15 cellular contexts compared by ENCODE assay signal in genomic region chr12:116133609-116134214, GRCh38.
A peak's percentile ranks its signal among the peaks of the same experiment; 100 is the strongest.
DNase-seq lines count a peak whose midpoint lies in the region; ATAC-seq, FAIRE-seq and TF ChIP-seq lines count a peak whose summit lies in the region.
"Had no signal": no experiment of that assay in that cellular context is flagged by ENCODE, and none has a peak within 500 bp of the region (broad histone marks: within the 10 kb centered on the region; RNA-seq: fewer than 3 reads in every experiment).

No MANE protein-coding gene starts in this region.

- 45 to 48% (median 46%) methylated on average over 5 of the region's 5 CpGs for WGBS in ovary, 3 donors

- H3K9me3 Mint-ChIP-seq in activated naive CD8-positive, alpha-beta T cell treated with anti-CD3 and anti-CD28 coated beads for 36 hours = no peaks in the 10 kb centered on the region
- H3K9me3 Mint-ChIP-seq in natural killer cell treated with Interleukin-12 subunit alpha and Interleukin-12 subunit beta and Interleukin-15 and Interleukin-18, amount 100 ng/mL, for 72 hours = no peaks in the 10 kb centered on the region

- DNase-seq in SIG-M5 treated with dmso at 0.1 percent for 504 hours (lab: John Stamatoyannopoulos, UW; ENCODE audit: unreplicated experiment) (peak; percentile 35), SIG-M5 (lab: John Stamatoyannopoulos, UW) (no peak), H54 (ENCODE audit: insufficient read length, low spot score) (no peak), ovary (no peak)
- no peak for DNase-seq in activated naive CD8-positive, alpha-beta T cell treated with anti-CD3 and anti-CD28 coated beads for 36 hours
- DNase-seq in natural killer cell treated with Interleukin-12 subunit alpha and Interleukin-12 subunit beta and Interleukin-15 and Interleukin-18, amount 100 ng/mL, for 72 hours (ENCODE audit: low spot score) = no peak
- DNase-seq: activated CD8-positive, alpha-beta memory T cell treated with anti-CD3 and anti-CD28 coated beads, Interleukin-2, amount 50 U/mL, for 48 hours; left ventricle myocardium superior; NCI-H2081; NCI-H82 had no signal

- H3K27me3 Mint-ChIP-seq in activated naive CD8-positive, alpha-beta T cell treated with anti-CD3 and anti-CD28 coated beads for 36 hours = no peaks in the 10 kb centered on the region
- H3K27me3 Mint-ChIP-seq in natural killer cell treated with Interleukin-12 subunit alpha and Interleukin-12 subunit beta and Interleukin-15 and Interleukin-18, amount 100 ng/mL, for 72 hours = no peaks in the 10 kb centered on the region

- peak; percentile 27 for FAIRE-seq in H54 (lab: Jason Lieb, UNC)
- FAIRE-seq: A204.1, GM18507 had no signal

- H3K27me3 ChIP-seq in ovary = no peaks in the 10 kb centered on the region

- peaks cover 6% of the 10 kb centered on the region for H3K36me3 Mint-ChIP-seq in activated naive CD8-positive, alpha-beta T cell treated with anti-CD3 and anti-CD28 coated beads for 36 hours
- no peaks in the 10 kb centered on the region for H3K36me3 Mint-ChIP-seq in natural killer cell treated with Interleukin-12 subunit alpha and Interleukin-12 subunit beta and Interleukin-15 and Interleukin-18, amount 100 ng/mL, for 72 hours

- no peak overlapping the region for H3K27ac ChIP-seq in ovary

- no peaks in the 10 kb centered on the region for H3K36me3 ChIP-seq in ovary

- peaks cover 14% of the 10 kb centered on the region for H3K4me1 ChIP-seq in ovary (ENCODE audit: insufficient read depth)

- H3K4me3 Mint-ChIP-seq in activated naive CD8-positive, alpha-beta T cell treated with anti-CD3 and anti-CD28 coated beads for 36 hours = no peak overlapping the region
- peak overlapping the region; percentile 23 for H3K4me3 Mint-ChIP-seq in natural killer cell treated with Interleukin-12 subunit alpha and Interleukin-12 subunit beta and Interleukin-15 and Interleukin-18, amount 100 ng/mL, for 72 hours

- TF ChIP-seq CTCF in ovary (IDR thresholded peaks at IDR 0.05) = no peak

- no peaks in the 10 kb centered on the region for H3K9me3 ChIP-seq in ovary

- H3K4me3 ChIP-seq in ovary = no peak overlapping the region

- H3K27ac Mint-ChIP-seq in activated naive CD8-positive, alpha-beta T cell treated with anti-CD3 and anti-CD28 coated beads for 36 hours = peak overlapping the region; percentile 13
- peak overlapping the region; percentile 94 to 95 for H3K27ac Mint-ChIP-seq in natural killer cell treated with Interleukin-12 subunit alpha and Interleukin-12 subunit beta and Interleukin-15 and Interleukin-18, amount 100 ng/mL, for 72 hours

- intact Hi-C loops in ovary (cut with DNase I) = no loop called here

- H3K4me1 Mint-ChIP-seq in activated naive CD8-positive, alpha-beta T cell treated with anti-CD3 and anti-CD28 coated beads for 36 hours = peaks cover 71% of the 10 kb centered on the region
- H3K4me1 Mint-ChIP-seq in natural killer cell treated with Interleukin-12 subunit alpha and Interleukin-12 subunit beta and Interleukin-15 and Interleukin-18, amount 100 ng/mL, for 72 hours (ENCODE audit: low read depth in 2 of 2) = peaks cover 63 to 70% of the 10 kb centered on the region in 2 donors

- TF ChIP-seq POLR2A in H54 (IDR thresholded peaks at IDR 0.05; ENCODE audit: low read depth, low read length) = no peak
- no peak for TF ChIP-seq POLR2A in ovary (IDR thresholded peaks at IDR 0.05)

- TF ChIP-seq EP300 in ovary (IDR thresholded peaks at IDR 0.05) = no peak

- no peak for ATAC-seq in natural killer cell treated with Interleukin-12 subunit alpha and Interleukin-12 subunit beta and Interleukin-15 and Interleukin-18, amount 100 ng/mL, for 72 hours
- ATAC-seq in HG03354 (IDR thresholded peaks at IDR 0.05; ENCODE audit: poor library complexity, severe bottlenecking, unreplicated experiment) (no peak), HG03025 (IDR thresholded peaks at IDR 0.05; ENCODE audit: low FRiP score, unreplicated experiment) (no peak)
- ATAC-seq: left ventricle myocardium superior, Right ventricle myocardium inferior had no signal
